Comparison of ENCODE assay signal across 8 cellular contexts in genomic region chr3:16841906-16842709, GRCh38. TPM values are rescaled to one million over a fixed set of nuclear protein-coding genes. Genes with fewer than 3 reads are reported as not detected.
DNase-seq lines count a peak whose midpoint lies in the region; ATAC-seq and TF ChIP-seq lines count a peak whose summit lies in the region.

No MANE protein-coding gene starts in this region.

- H3K9me3 ChIP-seq in PC-3 (ENCODE audit: low read length): no peaks in the 10 kb centered on the region
- H3K9me3 ChIP-seq in naive thymus-derived CD4-positive, alpha-beta T cell (ENCODE audit: control insufficient read depth in 2 of 3, low read length in 3 of 3): no peaks in the 10 kb centered on the region
- H3K9me3 ChIP-seq in stomach smooth muscle (ENCODE audit: control insufficient read depth in 2 of 2, low read length in 2 of 2): no peaks in the 10 kb centered on the region

- H3K4me1 Mint-ChIP-seq in activated naive CD4-positive, alpha-beta T cell treated with anti-CD3 and anti-CD28 coated beads, Interleukin-2, amount 10 ng/mL, durations not matched to agents 7 days and 5 days: peaks cover 87% of the 10 kb centered on the region
- H3K4me1 Mint-ChIP-seq in naive thymus-derived CD4-positive, alpha-beta T cell: peaks cover 37 to 98% (median 91%) of the 10 kb centered on the region in 7 donors

- H3K27ac ChIP-seq in PC-3 (ENCODE audit: low read length): no peak overlapping the region
- H3K27ac ChIP-seq in naive thymus-derived CD4-positive, alpha-beta T cell (ENCODE audit: low read depth, low read length): peak overlapping the region; percentile 76
- peak overlapping the region; percentile 53 for H3K27ac ChIP-seq in stomach smooth muscle (ENCODE audit: low read length)

- H3K36me3 Mint-ChIP-seq in activated naive CD4-positive, alpha-beta T cell treated with anti-CD3 and anti-CD28 coated beads, Interleukin-2, amount 10 ng/mL, durations not matched to agents 7 days and 5 days: peaks cover 2% of the 10 kb centered on the region
- peaks cover 0 to 4% (median 0%) of the 10 kb centered on the region in 5 donors for H3K36me3 Mint-ChIP-seq in naive thymus-derived CD4-positive, alpha-beta T cell

- H3K27me3 ChIP-seq in PC-3 (ENCODE audit: low read length): no peaks in the 10 kb centered on the region
- H3K27me3 ChIP-seq in naive thymus-derived CD4-positive, alpha-beta T cell (ENCODE audit: control insufficient read depth in 2 of 2, insufficient read depth in 2 of 2, low read length in 2 of 2): no peaks in the 10 kb centered on the region
- no peaks in the 10 kb centered on the region for H3K27me3 ChIP-seq in stomach smooth muscle (ENCODE audit: control insufficient read depth in 1 of 2, insufficient read depth in 2 of 2, low read length in 2 of 2)

- ATAC-seq in GM18909 (IDR thresholded peaks at IDR 0.05; ENCODE audit: poor library complexity, unreplicated experiment) (peak; percentile 84), HG02970 (IDR thresholded peaks at IDR 0.05; ENCODE audit: low FRiP score, unreplicated experiment) (peak; percentile 68), PC-3 (peak; percentile 28)
- ATAC-seq in naive thymus-derived CD4-positive, alpha-beta T cell: peak; percentile 95

- H3K9me2 ChIP-seq in PC-3 (replicated peaks; ENCODE audit: low read length): no peaks in the 10 kb centered on the region

- H3K4me3 Mint-ChIP-seq in activated naive CD4-positive, alpha-beta T cell treated with anti-CD3 and anti-CD28 coated beads, Interleukin-2, amount 10 ng/mL, durations not matched to agents 7 days and 5 days: peak overlapping the region; percentile 73
- H3K4me3 Mint-ChIP-seq in naive thymus-derived CD4-positive, alpha-beta T cell: peak overlapping the region; percentile 78 to 93 (median 87)

- H4K20me1 ChIP-seq in PC-3 (ENCODE audit: low read length): no peaks in the 10 kb centered on the region

- intact Hi-C loops in PC-3 (cut with micrococcal nuclease): no loop called here
- intact Hi-C loops in naive thymus-derived CD4-positive, alpha-beta T cell (cut with micrococcal nuclease): loop anchor here (1.0 to 10.0 kb wide), 14 partner anchors 7 to 1903 kb away; partner anchors contain the start of genes PLCL2 (in 2 of the 2), BTD (in 1 of the 2), DPH3 (in 1 of the 2) and HACL1 (in 1 of the 2)

- no peak for DNase-seq in PC-3
- DNase-seq in activated naive CD4-positive, alpha-beta T cell treated with anti-CD3 and anti-CD28 coated beads, Interleukin-2, amount 10 ng/mL, durations not matched to agents 7 days and 5 days: peak; percentile 85
- DNase-seq in naive thymus-derived CD4-positive, alpha-beta T cell: peak; percentile 49 to 85 (median 78)
- no peak for DNase-seq in HPDE6-E6E7 (ENCODE audit: extremely low spot score)
- no peak for DNase-seq in NCI-H1417 treated with DMSO at 0.1 percent for 48 hours (lab: John Stamatoyannopoulos, UW)

- H3K9me3 Mint-ChIP-seq in activated naive CD4-positive, alpha-beta T cell treated with anti-CD3 and anti-CD28 coated beads, Interleukin-2, amount 10 ng/mL, durations not matched to agents 7 days and 5 days: no peaks in the 10 kb centered on the region
- no peaks in the 10 kb centered on the region for H3K9me3 Mint-ChIP-seq in naive thymus-derived CD4-positive, alpha-beta T cell

- H3K4me1 ChIP-seq in PC-3 (ENCODE audit: insufficient read depth, low read length) (peaks cover 20% of the 10 kb centered on the region), stomach smooth muscle (ENCODE audit: control insufficient read depth, insufficient read depth, low read length) (peaks cover 11% of the 10 kb centered on the region)
- H3K4me1 ChIP-seq in naive thymus-derived CD4-positive, alpha-beta T cell (ENCODE audit: control insufficient read depth in 2 of 2, insufficient read depth in 2 of 2, low read length in 2 of 2): peaks cover 49 to 51% of the 10 kb centered on the region in 2 donors

- H3K4me3 ChIP-seq in PC-3 (ENCODE audit: low read length) (no peak overlapping the region), stomach smooth muscle (ENCODE audit: low read length in 2 of 2) (peak overlapping the region in 1 of 2 donors; percentile 61)
- peak overlapping the region; percentile 61 for H3K4me3 ChIP-seq in naive thymus-derived CD4-positive, alpha-beta T cell (ENCODE audit: low read length)

- H3K4me2 ChIP-seq in PC-3 (ENCODE audit: low read length): no peak overlapping the region

- POLR2A ChIA-PET in PC-3 (lab: Charles Lee; ENCODE audit: unreplicated experiment): no interaction called here
- POLR2A ChIA-PET in naive thymus-derived CD4-positive, alpha-beta T cell (lab: Charles Lee): interaction anchor here (0.7 to 7.5 kb wide), 24 partner anchors 8 to 1581 kb away, joined by 3 to 87 read pairs (median 4); partner anchors contain the start of gene PLCL2

- peak overlapping the region; percentile 43; the same call in 1 of the 2 replicates for H2AFZ ChIP-seq in PC-3 (ENCODE audit: low read length)

- CTCF ChIA-PET in PC-3 (lab: Charles Lee): no interaction called here
- CTCF ChIA-PET in activated naive CD4-positive, alpha-beta T cell treated with anti-CD3 and anti-CD28 coated beads, Interleukin-2, amount 10 ng/mL, durations not matched to agents 7 days and 5 days (lab: Charles Lee): interaction anchor here (0.6 to 5.0 kb wide), 9 partner anchors 13 to 552 kb away, joined by 3 to 44 read pairs (median 4); partner anchors contain the start of gene PLCL2
- CTCF ChIA-PET in naive thymus-derived CD4-positive, alpha-beta T cell (lab: Charles Lee): interaction anchor here (0.5 to 1.7 kb wide), 6 partner anchors 14 to 552 kb away, joined by 3 to 12 read pairs (median 4); partner anchors contain the start of gene PLCL2

- H3K27me3 Mint-ChIP-seq in activated naive CD4-positive, alpha-beta T cell treated with anti-CD3 and anti-CD28 coated beads, Interleukin-2, amount 10 ng/mL, durations not matched to agents 7 days and 5 days: no peaks in the 10 kb centered on the region
- peaks cover 0 to 6% (median 0%) of the 10 kb centered on the region in 5 donors for H3K27me3 Mint-ChIP-seq in naive thymus-derived CD4-positive, alpha-beta T cell

- no peaks in the 10 kb centered on the region for H3F3A ChIP-seq in PC-3 (ENCODE audit: low read length, unreplicated experiment)

- no peak for TF ChIP-seq CTCF in PC-3 (conservative IDR thresholded peaks at IDR 0.05; ENCODE audit: low read depth, low read length)

- no TSS peak for BruUV-seq in PC-3 (replicated peaks; lab: Mats Ljungman, UMichigan)

- H3K9ac ChIP-seq in PC-3 (ENCODE audit: low read length) (no peak overlapping the region), stomach smooth muscle (ENCODE audit: low read length in 2 of 2) (peak overlapping the region in 1 of 2 donors; percentile 29)

- no peaks in the 10 kb centered on the region for H3K79me2 ChIP-seq in PC-3 (ENCODE audit: low read length)

- H3K27ac Mint-ChIP-seq in activated naive CD4-positive, alpha-beta T cell treated with anti-CD3 and anti-CD28 coated beads, Interleukin-2, amount 10 ng/mL, durations not matched to agents 7 days and 5 days: peak overlapping the region; percentile 98
- H3K27ac Mint-ChIP-seq in naive thymus-derived CD4-positive, alpha-beta T cell: peak overlapping the region; percentile 92 to 99 (median 98)

- no peaks in the 10 kb centered on the region for H3K36me3 ChIP-seq in PC-3 (ENCODE audit: low read depth, low read length)
- H3K36me3 ChIP-seq in naive thymus-derived CD4-positive, alpha-beta T cell (ENCODE audit: control insufficient read depth in 2 of 3, insufficient read depth in 3 of 3, low read length in 3 of 3): no peaks in the 10 kb centered on the region
- no peaks in the 10 kb centered on the region for H3K36me3 ChIP-seq in stomach smooth muscle (ENCODE audit: control insufficient read depth in 2 of 2, insufficient read depth in 2 of 2, low read length in 2 of 2)

RNA-seq across cellular contexts. Expression of gene PLCL2, which starts 42.6 kb away (rescaled TPM):
- 9.8 and 10.5 TPM in 2 replicates for total RNA-seq in PC-3 (2014; rRNA removed)
- 10 to 100 TPM; 48.9 to 77.0 (median 60.5) TPM for total RNA-seq in naive thymus-derived CD4-positive, alpha-beta T cell
- 10 to 100 TPM; 64.1 to 90.8 TPM for polyA plus RNA-seq in naive thymus-derived CD4-positive, alpha-beta T cell

Comparison
In these comparisons a context has a peak if more than half of its experiments do, and no peak if none do; other contexts are left out.
1. ATAC-seq: peak in every context shown above with its lines; median percentile 95 in naive thymus-derived CD4-positive, alpha-beta T cell; 84 in GM18909; 68 in HG02970; 28 in PC-3.
2. DNase-seq: peak in activated naive CD4-positive, alpha-beta T cell treated with anti-CD3 and anti-CD28 coated beads, Interleukin-2, amount 10 ng/mL, durations not matched to agents 7 days and 5 days (single experiment) and naive thymus-derived CD4-positive, alpha-beta T cell (9 of 9); none in PC-3 (single experiment), HPDE6-E6E7 (single experiment) and NCI-H1417 treated with DMSO at 0.1 percent for 48 hours (single experiment).